15 cellular contexts compared by ENCODE assay signal in the genomic region with DNA sequence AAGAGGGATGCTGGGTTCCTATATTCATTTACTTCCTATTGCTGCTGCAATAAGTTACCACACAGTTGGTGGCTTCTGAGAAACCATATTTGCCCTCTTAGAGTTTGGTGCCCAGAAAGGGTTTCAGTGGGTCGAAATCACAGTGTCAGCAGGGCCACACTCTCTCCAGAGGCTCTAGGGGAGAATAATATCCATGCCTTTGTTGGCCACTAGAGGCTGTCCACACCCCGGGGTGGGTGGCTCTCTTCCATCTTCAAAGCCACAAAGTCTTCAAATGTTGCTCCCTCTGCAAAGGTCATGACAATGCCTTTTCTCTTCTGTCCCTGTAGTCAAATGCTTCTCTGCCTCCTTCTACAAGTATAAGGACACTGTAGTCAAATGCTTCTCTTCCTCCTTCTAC.
A peak's percentile ranks its signal among the peaks of the same experiment; 100 is the strongest.
DNase-seq lines count a peak whose midpoint lies in the region; ATAC-seq and TF ChIP-seq lines count a peak whose summit lies in the region.
"Had no signal": no experiment of that assay in that cellular context is flagged by ENCODE, and none has a peak within 500 bp of the region (broad histone marks: within the 10 kb centered on the region; RNA-seq: fewer than 3 reads in every experiment).

No MANE protein-coding gene starts in this region.

- H4K5ac ChIP-seq in H9 (ENCODE audit: insufficient read length, low read depth, low read length) = no peak overlapping the region

- no peak overlapping the region for H2BK12ac ChIP-seq in H9 (ENCODE audit: insufficient read length, low read depth, low read length)

- no peak overlapping the region for H2BK15ac ChIP-seq in H9 (ENCODE audit: low read depth, low read length)

- TF ChIP-seq CTCF in GM12873 (IDR thresholded peaks at IDR 0.05; ENCODE audit: insufficient read depth, low read depth, low read length, missing control alignments) (peak; percentile 61), H9 (conservative IDR thresholded peaks at IDR 0.05) (peak; percentile 57), OCI-LY1 (IDR thresholded peaks at IDR 0.05; ENCODE audit: low read length) (peak; percentile 22; the same call in 1 of the 2 replicates), endothelial cell (IDR thresholded peaks at IDR 0.05; ENCODE audit: unreplicated experiment) (no peak)

- no peak overlapping the region for H3K9ac ChIP-seq in H9 (ENCODE audit: extremely low read depth, insufficient read length, low read length)
- H3K9ac ChIP-seq in OCI-LY1 (ENCODE audit: low read length) = no peak overlapping the region

- H3K4me1 Mint-ChIP-seq in H9 = no peaks in the 10 kb centered on the region
- peaks cover 9% of the 10 kb centered on the region for H3K4me1 Mint-ChIP-seq in endothelial cell (ENCODE audit: unreplicated experiment)

- H3K4me3 Mint-ChIP-seq in H9 = no peak overlapping the region
- H3K4me3 Mint-ChIP-seq in endothelial cell (ENCODE audit: unreplicated experiment) = no peak overlapping the region
- H3K4me3 Mint-ChIP-seq: activated naive CD4-positive, alpha-beta T cell treated with anti-CD3 and anti-CD28 coated beads for 36 hours had no signal

- no peak overlapping the region for H2BK5ac ChIP-seq in H9 (ENCODE audit: insufficient read length, low read length)

- H3F3A ChIP-seq in OCI-LY1 (ENCODE audit: insufficient read depth, low read length) = no peaks in the 10 kb centered on the region

- no peak overlapping the region for H3K4me3 ChIP-seq in OCI-LY1 (ENCODE audit: low read depth, low read length, poor library complexity, severe bottlenecking)
- H3K4me3 ChIP-seq: HAP-1, Peyer's patch, thoracic aorta had no signal

- H3K9me2 ChIP-seq in OCI-LY1 (ENCODE audit: low read depth, low read length) = no peaks in the 10 kb centered on the region

- H3K27me3 Mint-ChIP-seq in H9 (ENCODE audit: low read depth) = no peaks in the 10 kb centered on the region
- peaks cover 3% of the 10 kb centered on the region for H3K27me3 Mint-ChIP-seq in endothelial cell (ENCODE audit: unreplicated experiment)

- H2AFZ ChIP-seq in H9 (ENCODE audit: low read length) (no peak overlapping the region), OCI-LY1 (ENCODE audit: low read length) (no peak overlapping the region)

- no peaks in the 10 kb centered on the region for H3K36me3 ChIP-seq in OCI-LY1 (ENCODE audit: insufficient read depth, low read length)
- H3K36me3 ChIP-seq: HAP-1, Peyer's patch, thoracic aorta had no signal

- H3K27me3 ChIP-seq in H9 (ENCODE audit: insufficient read depth, low read length) (no peaks in the 10 kb centered on the region), OCI-LY1 (ENCODE audit: insufficient read depth, low read length) (no peaks in the 10 kb centered on the region)
- H3K27me3 ChIP-seq: Peyer's patch had no signal

- no peak overlapping the region for H3K56ac ChIP-seq in H9 (ENCODE audit: insufficient read length, low read depth, low read length)

- no peak overlapping the region for H4K8ac ChIP-seq in H9 (replicated peaks; ENCODE audit: insufficient read length, low read depth, low read length)

- ATAC-seq in HG02884 (IDR thresholded peaks at IDR 0.05; ENCODE audit: unreplicated experiment) = no peak
- ATAC-seq: left cardiac atrium had no signal

- H3K9me3 ChIP-seq in H9 (ENCODE audit: control insufficient read depth, low read depth, low read length) (no peaks in the 10 kb centered on the region), OCI-LY1 (ENCODE audit: low read length) (no peaks in the 10 kb centered on the region)
- H3K9me3 ChIP-seq: HAP-1, Peyer's patch, thoracic aorta had no signal

- H3K14ac ChIP-seq in H9 (ENCODE audit: insufficient read depth, low read length) = no peak overlapping the region

- H3K36me3 Mint-ChIP-seq in H9 (ENCODE audit: insufficient read depth in 1 of 3, low read depth in 3 of 3) = no peaks in the 10 kb centered on the region
- H3K36me3 Mint-ChIP-seq in endothelial cell (ENCODE audit: low read depth, unreplicated experiment) = no peaks in the 10 kb centered on the region

- no peaks in the 10 kb centered on the region for H3K23me2 ChIP-seq in H9 (ENCODE audit: insufficient read length, low read depth, low read length, poor library complexity, severe bottlenecking)

- H3K79me2 ChIP-seq in H9 (ENCODE audit: insufficient read depth, low read length) = no peaks in the 10 kb centered on the region
- H3K79me2 ChIP-seq in OCI-LY1 (ENCODE audit: insufficient read depth, low read length) = no peaks in the 10 kb centered on the region

- H3K4me2 ChIP-seq in H9 (ENCODE audit: insufficient read depth, insufficient read length, low read length) (no peak overlapping the region), OCI-LY1 (ENCODE audit: low read length) (no peak overlapping the region)

- no peak overlapping the region for H3K27ac Mint-ChIP-seq in H9
- no peak overlapping the region for H3K27ac Mint-ChIP-seq in endothelial cell (ENCODE audit: unreplicated experiment)
- H3K27ac Mint-ChIP-seq: activated naive CD4-positive, alpha-beta T cell treated with anti-CD3 and anti-CD28 coated beads for 36 hours had no signal

- H2AK5ac ChIP-seq in H9 (ENCODE audit: insufficient read length, low read length) = no peak overlapping the region

- no peak overlapping the region for H2BK20ac ChIP-seq in H9 (ENCODE audit: low read depth, low read length, poor library complexity, severe bottlenecking)

- no peak overlapping the region for H3K27ac ChIP-seq in H9 (ENCODE audit: insufficient read length, low read depth, low read length)
- H3K27ac ChIP-seq in OCI-LY1 (ENCODE audit: low read depth, low read length, poor library complexity, severe bottlenecking) = no peak overlapping the region
- H3K27ac ChIP-seq: Peyer's patch, thoracic aorta had no signal

- no CpG with 5 or more reads among the region's 2 CpGs for WGBS in H9 (ENCODE audit: extremely low coverage, insufficient read length, low lambda C conversion rate)

- no peak overlapping the region for H3T11ph ChIP-seq in H9 (ENCODE audit: low read length)

- H3K79me1 ChIP-seq in H9 (ENCODE audit: insufficient read depth, low read depth, low read length, poor library complexity, severe bottlenecking) = no peaks in the 10 kb centered on the region

- DNase-seq in H9 (no peak), iPS-NIHi7 (ENCODE audit: extremely low spot score) (peak; percentile 48), endothelial cell (ENCODE audit: low spot score) (no peak)
- DNase-seq in activated effector memory CD4-positive, alpha-beta T cell treated with Interleukin-2 at 50 U/mL for 16 hours = no peak
- DNase-seq: activated CD4-positive, alpha-beta T cell treated with anti-CD3 and anti-CD28 coated beads, Interleukin-2, amount 50 U/mL, for 4 hours; activated naive CD4-positive, alpha-beta T cell treated with anti-CD3 and anti-CD28 coated beads for 36 hours; activated T-cell treated with anti-CD3 and anti-CD28 coated beads for 4 hours; left cardiac atrium; NCI-H2029; Peyer's patch had no signal

- no peaks in the 10 kb centered on the region for H3K4me1 ChIP-seq in H9 (ENCODE audit: insufficient read depth, low read length)
- no peaks in the 10 kb centered on the region for H3K4me1 ChIP-seq in OCI-LY1 (ENCODE audit: insufficient read depth, low read length, severe bottlenecking)
- H3K4me1 ChIP-seq: HAP-1, Peyer's patch had no signal

- H3K9me3 Mint-ChIP-seq in H9 (no peaks in the 10 kb centered on the region), endothelial cell (ENCODE audit: unreplicated experiment) (no peaks in the 10 kb centered on the region)
- H3K9me3 Mint-ChIP-seq: activated naive CD4-positive, alpha-beta T cell treated with anti-CD3 and anti-CD28 coated beads for 36 hours had no signal

- H2BK120ac ChIP-seq in H9 (ENCODE audit: low read depth, low read length, poor library complexity, severe bottlenecking) = no peak overlapping the region

- no peak overlapping the region for H3K18ac ChIP-seq in H9 (ENCODE audit: insufficient read length, low read depth, low read length)

- H3K4ac ChIP-seq in H9 (ENCODE audit: low read depth, low read length) = no peak overlapping the region

- H3K23ac ChIP-seq in H9 (ENCODE audit: insufficient read length, low read depth, low read length) = no peak overlapping the region

- no peak overlapping the region for H4K91ac ChIP-seq in H9 (ENCODE audit: insufficient read length, low read depth, low read length)

- H4K20me1 ChIP-seq in H9 (ENCODE audit: control insufficient read depth, insufficient read depth, insufficient read length) (no peaks in the 10 kb centered on the region), OCI-LY1 (ENCODE audit: insufficient read depth, low read length) (no peaks in the 10 kb centered on the region)
